In the genomic region with DNA sequence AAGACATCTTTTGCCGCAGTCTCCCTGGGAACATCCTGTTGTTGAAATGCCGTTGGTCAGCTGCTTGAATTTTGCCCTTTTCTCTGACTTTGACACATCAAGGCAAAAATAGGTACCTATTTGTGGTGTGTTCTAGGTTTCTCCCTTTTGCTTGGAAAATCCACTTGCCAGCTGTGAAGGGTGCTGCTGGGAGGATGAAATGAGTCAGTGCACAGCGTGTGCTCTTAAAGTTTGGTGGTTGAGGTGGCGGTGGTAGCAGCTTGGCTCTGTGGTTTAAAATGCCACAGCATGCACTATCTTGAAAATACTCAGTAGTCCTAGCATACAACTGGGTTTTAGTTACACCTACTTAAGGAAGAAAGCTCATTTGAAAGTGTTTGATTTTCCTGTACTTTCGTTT, we compare ENCODE assay signal across 8 cellular contexts.
DNase-seq lines count a peak whose midpoint lies in the region; ATAC-seq and TF ChIP-seq lines count a peak whose summit lies in the region.

No MANE protein-coding gene starts in this region.

- ATAC-seq in GM21447 (IDR thresholded peaks at IDR 0.05; ENCODE audit: unreplicated experiment) (peak; percentile 46), RWPE2 (ENCODE audit: low read depth) (peak; percentile 70)
- peak; percentile 45 for ATAC-seq in activated naive CD8-positive, alpha-beta T cell treated with anti-CD3 and anti-CD28 coated beads, Interleukin-2, amount 50 U/mL, for 24 hours

- no peak overlapping the region for H3K4me3 ChIP-seq in RWPE2 (ENCODE audit: severe bottlenecking)

- peaks cover 12% of the 10 kb centered on the region for H3K9me3 Mint-ChIP-seq in activated naive CD8-positive, alpha-beta T cell treated with anti-CD3 and anti-CD28 coated beads, Interleukin-2, amount 50 U/mL, for 24 hours

- H3K27ac Mint-ChIP-seq in activated naive CD8-positive, alpha-beta T cell treated with anti-CD3 and anti-CD28 coated beads, Interleukin-2, amount 50 U/mL, for 24 hours = peak overlapping the region; percentile 94

- no peak overlapping the region for H3K27ac ChIP-seq in RWPE2 (ENCODE audit: poor library complexity, severe bottlenecking)

- H3K27me3 ChIP-seq in RWPE2 (ENCODE audit: insufficient read depth, poor library complexity, severe bottlenecking) = no peaks in the 10 kb centered on the region

- H3K36me3 ChIP-seq in RWPE2 (ENCODE audit: low read depth) = no peaks in the 10 kb centered on the region

- peaks cover 53% of the 10 kb centered on the region for H3K36me3 Mint-ChIP-seq in activated naive CD8-positive, alpha-beta T cell treated with anti-CD3 and anti-CD28 coated beads, Interleukin-2, amount 50 U/mL, for 24 hours (ENCODE audit: low read depth)

- no peaks in the 10 kb centered on the region for H3K9me3 ChIP-seq in RWPE2 (ENCODE audit: severe bottlenecking)

- DNase-seq in RWPE2 (ENCODE audit: low spot score) = no peak
- DNase-seq in activated naive CD8-positive, alpha-beta T cell treated with anti-CD3 and anti-CD28 coated beads, Interleukin-2, amount 50 U/mL, for 24 hours = peak; percentile 74
- peak; percentile 74 for DNase-seq in kidney tubule cell (ENCODE audit: low spot score)
- DNase-seq in stimulated activated CD8-positive, alpha-beta memory T cell treated with anti-CD3 and anti-CD28 coated beads, Interleukin-15, amount 100 ng/mL, for 4 hours (ENCODE audit: low read depth in 2 of 2) = peak; percentile 45 to 66
- no peak for DNase-seq in COLO829 (ENCODE audit: low spot score)
- no peak for DNase-seq in DMS 273 treated with DMSO at 0.1 percent for 48 hours (lab: John Stamatoyannopoulos, UW)
- no peak for DNase-seq in islet precursor cell

- peak overlapping the region; percentile 68 for H3K4me3 Mint-ChIP-seq in activated naive CD8-positive, alpha-beta T cell treated with anti-CD3 and anti-CD28 coated beads, Interleukin-2, amount 50 U/mL, for 24 hours

- H3K27me3 Mint-ChIP-seq in activated naive CD8-positive, alpha-beta T cell treated with anti-CD3 and anti-CD28 coated beads, Interleukin-2, amount 50 U/mL, for 24 hours = peaks cover 3% of the 10 kb centered on the region

- TF ChIP-seq CTCF in RWPE2 (IDR thresholded peaks at IDR 0.05; ENCODE audit: poor library complexity, severe bottlenecking) = no peak

- H3K4me1 Mint-ChIP-seq in activated naive CD8-positive, alpha-beta T cell treated with anti-CD3 and anti-CD28 coated beads, Interleukin-2, amount 50 U/mL, for 24 hours = peaks cover 92% of the 10 kb centered on the region

- H3K4me1 ChIP-seq in RWPE2 (ENCODE audit: insufficient read depth, poor library complexity, severe bottlenecking) = peaks cover 41% of the 10 kb centered on the region

Comparison
In these comparisons a context has a peak if more than half of its experiments do, and no peak if none do; other contexts are left out.
1. DNase-seq: peak in activated naive CD8-positive, alpha-beta T cell treated with anti-CD3 and anti-CD28 coated beads, Interleukin-2, amount 50 U/mL, for 24 hours (single experiment), kidney tubule cell (single experiment) and stimulated activated CD8-positive, alpha-beta memory T cell treated with anti-CD3 and anti-CD28 coated beads, Interleukin-15, amount 100 ng/mL, for 4 hours (2 of 2); none in RWPE2 (single experiment), COLO829 (single experiment), DMS 273 treated with DMSO at 0.1 percent for 48 hours (single experiment) and islet precursor cell (single experiment).
2. Peak in every context shown above with its lines, with median percentiles within 50 percentile points of each other: ATAC-seq.